Comparison of ENCODE assay signal across 15 cellular contexts in the genomic region with DNA sequence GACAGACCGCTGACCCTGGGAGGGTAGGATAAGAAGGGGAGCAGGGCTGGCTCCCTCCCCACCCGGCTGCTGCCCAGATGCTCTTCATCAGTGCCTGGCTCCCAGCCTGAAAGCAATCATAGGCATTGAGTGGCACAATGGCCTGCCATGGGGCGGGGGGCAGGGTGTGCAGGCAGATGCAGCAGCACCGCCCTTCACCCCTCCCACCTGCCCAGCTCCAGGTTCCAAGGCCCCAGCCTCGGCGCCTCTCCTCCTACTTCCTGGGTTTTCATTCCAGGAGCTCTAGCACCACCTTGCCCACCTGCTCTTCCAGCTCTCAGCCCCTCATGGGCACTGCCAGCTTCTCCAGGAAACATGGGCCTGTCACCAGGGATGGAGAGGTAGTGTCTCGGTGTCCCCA.
DNase-seq lines count a peak whose midpoint lies in the region; ATAC-seq and TF ChIP-seq lines count a peak whose summit lies in the region.
"Had no signal": no experiment of that assay in that cellular context is flagged by ENCODE, and none has a peak within 500 bp of the region (broad histone marks: within the 10 kb centered on the region; RNA-seq: fewer than 3 reads in every experiment).

No MANE protein-coding gene starts in this region.

- H3K27ac ChIP-seq in right cardiac atrium (ENCODE audit: low read length) = no peak overlapping the region
- no peak overlapping the region for H3K27ac ChIP-seq in CD8-positive, alpha-beta memory T cell (ENCODE audit: low read depth, low read length)
- H3K27ac ChIP-seq: upper lobe of left lung had no signal

- no peaks in the 10 kb centered on the region for H3K9me3 ChIP-seq in right cardiac atrium (ENCODE audit: control insufficient read depth, low read length)
- no peaks in the 10 kb centered on the region for H3K9me3 ChIP-seq in CD8-positive, alpha-beta memory T cell (ENCODE audit: low read length)
- H3K9me3 ChIP-seq: upper lobe of left lung had no signal

- peaks cover 72% of the 10 kb centered on the region for H3K27me3 Mint-ChIP-seq in Calu3 (ENCODE audit: unreplicated experiment)
- peaks cover 25 to 57% of the 10 kb centered on the region in 2 donors for H3K27me3 Mint-ChIP-seq in CD8-positive, alpha-beta memory T cell

- no peaks in the 10 kb centered on the region for H3K36me3 ChIP-seq in CD8-positive, alpha-beta memory T cell (ENCODE audit: insufficient read depth, low read length)
- H3K36me3 ChIP-seq: upper lobe of left lung had no signal

- CTCF ChIA-PET in Calu3 (lab: Charles Lee) = interaction anchor here (0.6 to 0.9 kb wide), 4 partner anchors 71 to 717 kb away, joined by 3 to 5 read pairs (median 4); no protein-coding TSS in a partner anchor
- CTCF ChIA-PET in CD8-positive, alpha-beta memory T cell (lab: Charles Lee) = interaction anchor here (1.4 kb wide), 1 partner anchor 14 kb away, joined by 4 read pairs; no protein-coding TSS in a partner anchor

- no peaks in the 10 kb centered on the region for H3K27me3 ChIP-seq in right cardiac atrium (ENCODE audit: control insufficient read depth, insufficient read depth)
- H3K27me3 ChIP-seq in CD8-positive, alpha-beta memory T cell (ENCODE audit: insufficient read depth, low read length, poor library complexity, severe bottlenecking) = no peaks in the 10 kb centered on the region
- H3K27me3 ChIP-seq: upper lobe of left lung had no signal

- BruUV-seq in Calu3 (replicated peaks; lab: Mats Ljungman, UMichigan) = no TSS peak

- no peaks in the 10 kb centered on the region for H3K36me3 Mint-ChIP-seq in Calu3 (ENCODE audit: insufficient read depth, unreplicated experiment)
- peaks cover 0 to 1% (median 0%) of the 10 kb centered on the region in 3 donors for H3K36me3 Mint-ChIP-seq in CD8-positive, alpha-beta memory T cell
- H3K36me3 Mint-ChIP-seq: naive B cell had no signal

- DNase-seq in Calu3 (peak; percentile 44), NCI-H1092 treated with DMSO at 0.1 percent for 48 hours (lab: John Stamatoyannopoulos, UW) (peak; percentile 92), NCI-H524 (lab: John Stamatoyannopoulos, UW) (peak; percentile 97 to 98), right cardiac atrium (peak in 2 of 3 donors; percentile 64 to 73), SKM-1 treated with dmso at 0.1 percent for 144 hours (lab: John Stamatoyannopoulos, UW; ENCODE audit: unreplicated experiment) (no peak), NCI-H2227 treated with DMSO at 0.1 percent for 48 hours (lab: John Stamatoyannopoulos, UW) (no peak)
- no peak for DNase-seq in CD8-positive, alpha-beta memory T cell
- DNase-seq in stimulated activated naive CD4-positive, alpha-beta T cell treated with Interleukin-2 at 50 U/mL for 16 hours (lab: John Stamatoyannopoulos, UW) = no peak
- DNase-seq: activated CD4-positive, alpha-beta T cell treated with anti-CD3 and anti-CD28 coated beads, Interleukin-2, amount 10 ng/mL, durations not matched to agents 7 days and 5 days; activated gamma-delta T cell treated with Interleukin-2 at 50 U/mL for 16 hours; GDM1; naive B cell; upper lobe of left lung had no signal

- POLR2A ChIA-PET in CD8-positive, alpha-beta memory T cell (lab: Charles Lee) = no interaction called here

- no peaks in the 10 kb centered on the region for H3K9me3 Mint-ChIP-seq in Calu3 (ENCODE audit: low read depth, unreplicated experiment)
- peaks cover 0 to 2% (median 0%) of the 10 kb centered on the region in 5 donors for H3K9me3 Mint-ChIP-seq in CD8-positive, alpha-beta memory T cell
- H3K9me3 Mint-ChIP-seq: activated CD4-positive, alpha-beta T cell treated with anti-CD3 and anti-CD28 coated beads, Interleukin-2, amount 10 ng/mL, durations not matched to agents 7 days and 5 days; central memory CD8-positive, alpha-beta T cell; naive B cell had no signal

- intact Hi-C loops in Calu3 (cut with micrococcal nuclease; ENCODE audit: unreplicated experiment) (no loop called here), right cardiac atrium (cut with DNase I) (no loop called here)

- H3K27ac Mint-ChIP-seq in Calu3 (ENCODE audit: unreplicated experiment) = no peak overlapping the region
- H3K27ac Mint-ChIP-seq in CD8-positive, alpha-beta memory T cell = peak overlapping the region in 1 of 8 donors; percentile 47
- H3K27ac Mint-ChIP-seq: activated CD4-positive, alpha-beta T cell treated with anti-CD3 and anti-CD28 coated beads, Interleukin-2, amount 10 ng/mL, durations not matched to agents 7 days and 5 days had no signal

- H3K4me3 Mint-ChIP-seq in Calu3 (ENCODE audit: low read depth, unreplicated experiment) = no peak overlapping the region
- no peak overlapping the region for H3K4me3 Mint-ChIP-seq in CD8-positive, alpha-beta memory T cell
- H3K4me3 Mint-ChIP-seq: activated CD4-positive, alpha-beta T cell treated with anti-CD3 and anti-CD28 coated beads, Interleukin-2, amount 10 ng/mL, durations not matched to agents 7 days and 5 days; central memory CD8-positive, alpha-beta T cell; naive B cell had no signal

- peak; percentile 28 to 57 for ATAC-seq in right cardiac atrium

- no peak overlapping the region for H3K4me3 ChIP-seq in right cardiac atrium (ENCODE audit: low read length)
- H3K4me3 ChIP-seq in CD8-positive, alpha-beta memory T cell (ENCODE audit: low read length) = no peak overlapping the region
- H3K4me3 ChIP-seq: smooth muscle cell, upper lobe of left lung had no signal

- WGBS in right cardiac atrium = 43% methylated on average over 7 of the region's 7 CpGs

- H3K4me1 ChIP-seq in right cardiac atrium (ENCODE audit: control insufficient read depth, insufficient read depth, low read length) = no peaks in the 10 kb centered on the region
- no peaks in the 10 kb centered on the region for H3K4me1 ChIP-seq in CD8-positive, alpha-beta memory T cell (ENCODE audit: insufficient read depth, low read length)
- H3K4me1 ChIP-seq: upper lobe of left lung had no signal

- TF ChIP-seq CTCF in Calu3 (IDR thresholded peaks at IDR 0.05; ENCODE audit: unreplicated experiment) = no peak

- no peaks in the 10 kb centered on the region for H3K4me1 Mint-ChIP-seq in Calu3 (ENCODE audit: low read depth, unreplicated experiment)
- H3K4me1 Mint-ChIP-seq in CD8-positive, alpha-beta memory T cell = no peaks in the 10 kb centered on the region
- H3K4me1 Mint-ChIP-seq: activated CD4-positive, alpha-beta T cell treated with anti-CD3 and anti-CD28 coated beads, Interleukin-2, amount 10 ng/mL, durations not matched to agents 7 days and 5 days; central memory CD8-positive, alpha-beta T cell had no signal

Comparison
In these comparisons a context has a peak if more than half of its experiments do, and no peak if none do; other contexts are left out.
1. DNase-seq: peak in Calu3 (single experiment), NCI-H1092 treated with DMSO at 0.1 percent for 48 hours (single experiment), NCI-H524 (2 of 2) and right cardiac atrium (2 of 3); none in SKM-1 treated with dmso at 0.1 percent for 144 hours (single experiment), CD8-positive, alpha-beta memory T cell (0 of 5), stimulated activated naive CD4-positive, alpha-beta T cell treated with Interleukin-2 at 50 U/mL for 16 hours (single experiment) and NCI-H2227 treated with DMSO at 0.1 percent for 48 hours (single experiment).